In genomic region chr1:62052946-62053345, GRCh38 we compare ENCODE assay signal across 25 cellular contexts.
DNase-seq lines count a peak whose midpoint lies in the region; ATAC-seq and TF ChIP-seq lines count a peak whose summit lies in the region.
"Had no signal": no experiment of that assay in that cellular context is flagged by ENCODE, and none has a peak within 500 bp of the region (broad histone marks: within the 10 kb centered on the region; RNA-seq: fewer than 3 reads in every experiment).

No MANE protein-coding gene starts in this region.

- ATAC-seq in Right ventricle myocardium superior (ENCODE audit: poor library complexity): no peak
- ATAC-seq in left ventricle myocardium superior: peak; percentile 19
- ATAC-seq in Right ventricle myocardium inferior: no peak
- ATAC-seq in psoas muscle: peak in 2 of 4 donors; percentile 42 to 59
- ATAC-seq: GM12878 had no signal

- no peak overlapping the region for H3K4me2 ChIP-seq in osteoblast (ENCODE audit: insufficient read depth, low read length)
- H3K4me2 ChIP-seq: BLaER1 had no signal

- DNase-seq in cardiac muscle cell (ENCODE audit: low read depth in 1 of 2, low spot score in 1 of 2) (peak in 1 of 2 donors; percentile 58), Right ventricle myocardium superior (no peak), left ventricle myocardium superior (no peak), Right ventricle myocardium inferior (ENCODE audit: missing footprints) (no peak), osteoblast (ENCODE audit: insufficient read length, low spot score, missing footprints) (peak; percentile 18), psoas muscle (no peak), cerebellar nuclear complex (lab: John Stamatoyannopoulos, UW) (no peak), kidney tubule cell (ENCODE audit: low spot score) (no peak)
- DNase-seq: 8988T; ACHN; BE2C; C1 segment of cervical spinal cord; CD4-positive, alpha-beta memory T cell; CD4-positive, CD25-positive, alpha-beta regulatory T cell; CD8-positive, alpha-beta memory T cell; COR-L47; DMS 273 treated with DMSO at 0.1 percent for 48 hours; DMS153; DMS53; DMS79; DND-41; EL; GDM1 had no signal

- TF ChIP-seq CTCF in cardiac muscle cell (IDR thresholded peaks at IDR 0.05; ENCODE audit: low read depth, low read length) (no peak), osteoblast (IDR thresholded peaks at IDR 0.05; ENCODE audit: extremely low read depth, low read depth, low read length) (no peak), psoas muscle (IDR thresholded peaks at IDR 0.05) (no peak)

- H3K4me3 ChIP-seq in cardiac muscle cell: no peak overlapping the region
- no peak overlapping the region for H3K4me3 ChIP-seq in osteoblast (ENCODE audit: insufficient read depth, low read length)
- H3K4me3 ChIP-seq in psoas muscle: no peak overlapping the region
- H3K4me3 ChIP-seq: BLaER1, GM12878 had no signal

- H3K36me3 ChIP-seq in cardiac muscle cell (no peaks in the 10 kb centered on the region), osteoblast (ENCODE audit: insufficient read depth, low read length) (no peaks in the 10 kb centered on the region), psoas muscle (ENCODE audit: insufficient read depth in 1 of 2, low read depth in 1 of 2) (peaks cover 0 to 6% of the 10 kb centered on the region in 2 donors)
- H3K36me3 ChIP-seq: BE2C, BLaER1 had no signal

- H3K79me2 ChIP-seq in osteoblast (ENCODE audit: insufficient read depth, low read length): no peaks in the 10 kb centered on the region

- H3K27ac ChIP-seq in cardiac muscle cell (peak overlapping the region; percentile 34), osteoblast (ENCODE audit: low read depth, low read length) (no peak overlapping the region), psoas muscle (peak overlapping the region; percentile 50)
- H3K27ac ChIP-seq: BLaER1 had no signal

- no peaks in the 10 kb centered on the region for H3K27me3 ChIP-seq in cardiac muscle cell
- no peaks in the 10 kb centered on the region for H3K27me3 ChIP-seq in osteoblast (ENCODE audit: insufficient read depth, low read length)
- H3K27me3 ChIP-seq in psoas muscle (ENCODE audit: insufficient read depth in 3 of 3, low read length in 2 of 3): no peaks in the 10 kb centered on the region
- H3K27me3 ChIP-seq: BE2C, BLaER1 had no signal

- H3K9me3 ChIP-seq in cardiac muscle cell (ENCODE audit: low read depth) (no peaks in the 10 kb centered on the region), osteoblast (ENCODE audit: low read depth, low read length) (no peaks in the 10 kb centered on the region), psoas muscle (no peaks in the 10 kb centered on the region)
- H3K9me3 ChIP-seq: BE2C, BLaER1 had no signal

- H4K20me1 ChIP-seq in osteoblast (ENCODE audit: insufficient read depth, low read length): no peaks in the 10 kb centered on the region
- H4K20me1 ChIP-seq: BLaER1 had no signal

- intact Hi-C loops in Right ventricle myocardium superior (cut with DNase I) (no loop called here), left ventricle myocardium superior (cut with micrococcal nuclease) (no loop called here), Right ventricle myocardium inferior (cut with DNase I) (no loop called here), psoas muscle (cut with DNase I) (no loop called here)

- H2AFZ ChIP-seq in osteoblast (ENCODE audit: low read length): no peak overlapping the region

- H3K4me1 ChIP-seq in cardiac muscle cell (ENCODE audit: low read depth) (peaks cover 7% of the 10 kb centered on the region), osteoblast (ENCODE audit: insufficient read depth, low read length) (no peaks in the 10 kb centered on the region), psoas muscle (peaks cover 20% of the 10 kb centered on the region)
- H3K4me1 ChIP-seq: BE2C, BLaER1 had no signal
